ENCODE assay signal across 9 cellular contexts in genomic region chr5:176540956-176541337, GRCh38. TPM values are rescaled to one million over a fixed set of nuclear protein-coding genes. Genes with fewer than 3 reads are reported as not detected.
DNase-seq lines count a peak whose midpoint lies in the region; ATAC-seq and TF ChIP-seq lines count a peak whose summit lies in the region.
"Had no signal": no experiment of that assay in that cellular context is flagged by ENCODE, and none has a peak within 500 bp of the region (broad histone marks: within the 10 kb centered on the region; RNA-seq: fewer than 3 reads in every experiment).

No MANE protein-coding gene starts in this region.

- H3K9me3 Mint-ChIP-seq in Caco-2 (ENCODE audit: unreplicated experiment), result no peaks in the 10 kb centered on the region

- H3K27ac ChIP-seq in OCI-LY1 (ENCODE audit: low read depth, low read length, poor library complexity, severe bottlenecking) (peak overlapping the region; percentile 80), neuronal stem cell (replicated peaks; ENCODE audit: low read length) (no peak overlapping the region)
- peak overlapping the region; percentile 75 for H3K27ac ChIP-seq in effector memory CD4-positive, alpha-beta T cell (ENCODE audit: insufficient read depth, low read length, poor library complexity, severe bottlenecking)

- no peak overlapping the region for H4K91ac ChIP-seq in neuronal stem cell (ENCODE audit: low read depth, low read length, poor library complexity)

- peaks cover 30% of the 10 kb centered on the region for H3K4me1 ChIP-seq in Caco-2
- H3K4me1 ChIP-seq in OCI-LY1 (ENCODE audit: insufficient read depth, low read length, severe bottlenecking), result peaks cover 42% of the 10 kb centered on the region
- peaks cover 57% of the 10 kb centered on the region for H3K4me1 ChIP-seq in effector memory CD4-positive, alpha-beta T cell (ENCODE audit: control insufficient read depth, insufficient read depth, low read length, poor library complexity, severe bottlenecking)
- H3K4me1 ChIP-seq in neuronal stem cell (ENCODE audit: control insufficient read depth in 2 of 2, insufficient read depth in 1 of 2, low read depth in 1 of 2, low read length in 2 of 2), result peaks cover 17 to 19% of the 10 kb centered on the region in 2 donors

- H3K9ac ChIP-seq in OCI-LY1 (ENCODE audit: low read length) (peak overlapping the region; percentile 100; the same call in 1 of the 2 replicates), neuronal stem cell (ENCODE audit: low read depth, low read length, poor library complexity) (peak overlapping the region; percentile 57)

- peak overlapping the region; percentile 33 for H3K4me3 Mint-ChIP-seq in Caco-2 (ENCODE audit: unreplicated experiment)

- H3K4me3 ChIP-seq in Caco-2 (ENCODE audit: low read depth, low read length) (no peak overlapping the region), OCI-LY1 (ENCODE audit: low read depth, low read length, poor library complexity, severe bottlenecking) (no peak overlapping the region), neuronal stem cell (ENCODE audit: low read length in 2 of 2) (no peak overlapping the region)
- H3K4me3 ChIP-seq in effector memory CD4-positive, alpha-beta T cell (ENCODE audit: insufficient read depth, low read depth, low read length, poor library complexity, severe bottlenecking), result peak overlapping the region; percentile 70

- H3K4me1 Mint-ChIP-seq in Caco-2 (ENCODE audit: low read depth, unreplicated experiment), result peaks cover 36% of the 10 kb centered on the region

- H4K8ac ChIP-seq in neuronal stem cell (ENCODE audit: low read depth, low read length), result no peak overlapping the region

- H3K36me3 Mint-ChIP-seq in Caco-2 (ENCODE audit: insufficient read depth, unreplicated experiment), result peaks cover 39% of the 10 kb centered on the region

- no peak overlapping the region for H2BK5ac ChIP-seq in neuronal stem cell (ENCODE audit: low read length)

- H3K23ac ChIP-seq in neuronal stem cell (ENCODE audit: low read depth, low read length, poor library complexity), result no peak overlapping the region

- H3K27me3 ChIP-seq in Caco-2 (replicated peaks; ENCODE audit: control insufficient read depth, insufficient read depth, low read length) (no peaks in the 10 kb centered on the region), OCI-LY1 (ENCODE audit: insufficient read depth, low read length) (no peaks in the 10 kb centered on the region), neuronal stem cell (ENCODE audit: control insufficient read depth in 3 of 3, insufficient read depth in 3 of 3, low read depth in 1 of 3, low read length in 3 of 3) (peaks cover 0 to 31% (median 4%) of the 10 kb centered on the region in 3 experiments)
- H3K27me3 ChIP-seq in effector memory CD4-positive, alpha-beta T cell (replicated peaks; ENCODE audit: control insufficient read depth, insufficient read depth, low read length, poor library complexity, severe bottlenecking), result no peaks in the 10 kb centered on the region

- WGBS in neuronal stem cell (ENCODE audit: extremely low coverage in 2 of 2, insufficient read length in 2 of 2, insufficient replicate concordance in 1 of 2), 2 donors, result no CpG with 5 or more reads among the region's 8 CpGs

- no peak for ATAC-seq in left colon
- no peak for ATAC-seq in GM18505 (IDR thresholded peaks at IDR 0.05; ENCODE audit: unreplicated experiment)

- H3K36me3 ChIP-seq in Caco-2 (ENCODE audit: control insufficient read depth, insufficient read depth, low read length), result no peaks in the 10 kb centered on the region
- H3K36me3 ChIP-seq in OCI-LY1 (ENCODE audit: insufficient read depth, low read length), result peaks cover 4% of the 10 kb centered on the region; the same call in 1 of the 2 replicates
- no peaks in the 10 kb centered on the region for H3K36me3 ChIP-seq in effector memory CD4-positive, alpha-beta T cell (ENCODE audit: control insufficient read depth, insufficient read depth, low read length)
- H3K36me3 ChIP-seq in neuronal stem cell (replicated peaks in 1 of 2; ENCODE audit: control insufficient read depth in 2 of 2, insufficient read depth in 2 of 2, low read length in 2 of 2), result no peaks in the 10 kb centered on the region

- peak overlapping the region; percentile 58 for H3K14ac ChIP-seq in neuronal stem cell (ENCODE audit: low read length)

- H2AK5ac ChIP-seq in neuronal stem cell (ENCODE audit: low read depth, low read length), result peak overlapping the region; percentile 71

- CTCF ChIA-PET in Caco-2 (lab: Charles Lee), result interaction anchor here (1.0 kb wide), 1 partner anchor 93 kb away, joined by 3 read pairs; the partner anchor contains the start of gene FAF2

- POLR2A ChIA-PET in Caco-2 (lab: Charles Lee), result no interaction called here

- no peak overlapping the region for H2BK12ac ChIP-seq in neuronal stem cell (ENCODE audit: low read length)

- peaks cover 7% of the 10 kb centered on the region for H3K79me2 ChIP-seq in OCI-LY1 (ENCODE audit: insufficient read depth, low read length)

- no peaks in the 10 kb centered on the region for H3F3A ChIP-seq in OCI-LY1 (ENCODE audit: insufficient read depth, low read length)

- DNase-seq in Caco-2 (no peak), neuronal stem cell (ENCODE audit: low spot score) (no peak), left colon (no peak), AG08396 (ENCODE audit: low spot score) (no peak), NOMO-1 treated with DMSO at 0.1 percent for 48 hours (lab: John Stamatoyannopoulos, UW; ENCODE audit: unreplicated experiment) (no peak)
- no peak for DNase-seq in effector memory CD4-positive, alpha-beta T cell
- DNase-seq: DMS79 treated with DMSO at 0.1 percent for 48 hours had no signal

- intact Hi-C loops in Caco-2 (cut with micrococcal nuclease; ENCODE audit: unreplicated experiment), result no loop called here
- intact Hi-C loops in left colon (cut with DNase I, micrococcal nuclease), result no loop called here

- H3K27ac Mint-ChIP-seq in Caco-2 (ENCODE audit: unreplicated experiment), result no peak overlapping the region

- H3K4me2 ChIP-seq in OCI-LY1 (ENCODE audit: low read length) (peak overlapping the region; percentile 88; the same call in 1 of the 2 replicates), neuronal stem cell (ENCODE audit: insufficient read depth, low read length, poor library complexity, severe bottlenecking) (no peak overlapping the region)

- peak overlapping the region; percentile 2 for H3K18ac ChIP-seq in neuronal stem cell (ENCODE audit: low read length)

- H2BK15ac ChIP-seq in neuronal stem cell (ENCODE audit: low read length), result peak overlapping the region; percentile 79

- no peaks in the 10 kb centered on the region for H4K20me1 ChIP-seq in OCI-LY1 (ENCODE audit: insufficient read depth, low read length)

- TF ChIP-seq CTCF in Caco-2 (IDR thresholded peaks at IDR 0.05; ENCODE audit: insufficient read depth in 1 of 2, low read depth in 1 of 2, low read length in 1 of 2, severe bottlenecking in 1 of 2, unreplicated experiment in 1 of 2) (no peak), OCI-LY1 (IDR thresholded peaks at IDR 0.05; ENCODE audit: low read length) (no peak)

- no peak overlapping the region for H2AFZ ChIP-seq in OCI-LY1 (ENCODE audit: low read length)
- no peak overlapping the region for H2AFZ ChIP-seq in neuronal stem cell (ENCODE audit: low read length)

- H3K9me2 ChIP-seq in OCI-LY1 (ENCODE audit: low read depth, low read length), result no peaks in the 10 kb centered on the region

- no peaks in the 10 kb centered on the region for H3K27me3 Mint-ChIP-seq in Caco-2 (ENCODE audit: insufficient read depth, unreplicated experiment)

- H3K9me3 ChIP-seq in Caco-2 (no peaks in the 10 kb centered on the region), OCI-LY1 (ENCODE audit: low read length) (no peaks in the 10 kb centered on the region), neuronal stem cell (replicated peaks in 1 of 2; ENCODE audit: control insufficient read depth in 2 of 2, insufficient read depth in 1 of 2, low read depth in 1 of 2, low read length in 2 of 2) (no peaks in the 10 kb centered on the region)
- H3K9me3 ChIP-seq in effector memory CD4-positive, alpha-beta T cell (ENCODE audit: control insufficient read depth, low read length), result no peaks in the 10 kb centered on the region

- H2BK120ac ChIP-seq in neuronal stem cell (ENCODE audit: low read depth, low read length), result no peak overlapping the region

- no peak for TF ChIP-seq POLR2A in GM18505 (IDR thresholded peaks at IDR 0.05; ENCODE audit: borderline replicate concordance, extremely low read depth, insufficient read depth, insufficient read length)

- peaks cover 2% of the 10 kb centered on the region for H3K79me1 ChIP-seq in neuronal stem cell (ENCODE audit: low read depth, low read length)

- peak overlapping the region; percentile 61 for H3K4ac ChIP-seq in neuronal stem cell (ENCODE audit: low read length)

- BruUV-seq in Caco-2 (replicated peaks; lab: Mats Ljungman, UMichigan), result no TSS peak

RNA-seq across cellular contexts. Expression of gene RNF44, which starts 3.7 kb away (rescaled TPM):
- total RNA-seq in Caco-2 (2022), result 84.2 and 90.8 TPM in 2 replicates
- polyA plus RNA-seq in neuronal stem cell (2013, experiment 1 of 2), result 77.9 TPM
- polyA plus RNA-seq in neuronal stem cell (2013, experiment 2 of 2), result 78.0 TPM
- 10 to 100 TPM; 72.5 to 79.6 TPM for total RNA-seq in left colon

RNA-seq across cellular contexts. Expression of gene CDHR2, which starts 8.2 kb away (rescaled TPM):
- total RNA-seq in Caco-2 (2022) (0.19 and 0.59 TPM in 2 replicates), left colon (100 to 1,000 TPM in 1 of 2 donors, 10 to 100 TPM in 1; 93.4 to 141 TPM)
- polyA plus RNA-seq in neuronal stem cell (2013, experiment 1 of 2), result 0.01 TPM
- 0.01 TPM for polyA plus RNA-seq in neuronal stem cell (2013, experiment 2 of 2)

Comparison
In these comparisons a context has a peak if more than half of its experiments do, and no peak if none do; other contexts are left out.
1. RNA of gene CDHR2, which starts 8.2 kb away (total RNA-seq): 93.4 to 141 TPM in left colon; 0.19 to 0.59 TPM in Caco-2; every median in the first group is over 10 times any median in the second.